8 cellular contexts compared by ENCODE assay signal in genomic region chr5:10627185-10628115, GRCh38.
DNase-seq lines count a peak whose midpoint lies in the region; ATAC-seq and TF ChIP-seq lines count a peak whose summit lies in the region.

No MANE protein-coding gene starts in this region.

- H3K4me2 ChIP-seq in HCT116 (ENCODE audit: low read length) = peak overlapping the region; percentile 71
- H3K4me2 ChIP-seq in MM.1S (ENCODE audit: low read depth, low read length) = peak overlapping the region; percentile 71

- CTCF ChIA-PET in HCT116 (lab: Charles Lee) = interaction anchor here (0.6 to 2.6 kb wide), 22 partner anchors 8 to 344 kb away, joined by 3 to 94 read pairs (median 5); no protein-coding TSS in a partner anchor

- no peak for TF ChIP-seq POLR2A in HCT116 (IDR thresholded peaks at IDR 0.05; ENCODE audit: borderline replicate concordance, extremely low read depth, insufficient read depth, insufficient read length)
- TF ChIP-seq POLR2A in gastroesophageal sphincter (IDR thresholded peaks at IDR 0.05) = no peak

- H4K20me1 ChIP-seq in HCT116 (ENCODE audit: insufficient read depth) = no peaks in the 10 kb centered on the region
- no peaks in the 10 kb centered on the region for H4K20me1 ChIP-seq in MM.1S (ENCODE audit: insufficient read depth, low read length)

- H3K27ac ChIP-seq in HCT116 (ENCODE audit: low read depth, low read length) (0 out of 2 replicates have a peak overlapping the region, but pooled peaks have one; percentile 32), MM.1S (ENCODE audit: low read length) (peak overlapping the region; percentile 31; the same call in 1 of the 2 replicates), SJCRH30 (no peak overlapping the region), gastroesophageal sphincter (peak overlapping the region; percentile 12 to 79 (median 59)), neutrophil (peak overlapping the region; percentile 89), substantia nigra (ENCODE audit: low read depth, low read length, poor library complexity, severe bottlenecking) (peak overlapping the region; percentile 16)

- RAD21 ChIA-PET in HCT116 (lab: Charles Lee; ENCODE audit: low non-redundant PET in 1 of 2, low total read pairs in 2 of 2, uncharacterized antibody in 2 of 2, unreplicated experiment in 2 of 2) = interaction anchor here (0.6 to 3.2 kb wide), 9 partner anchors 12 to 656 kb away, joined by 3 to 37 read pairs (median 4); no protein-coding TSS in a partner anchor

- no TSS peak for BruUV-seq in HCT116 (replicated peaks; lab: Mats Ljungman, UMichigan)

- no peak for TF ChIP-seq EP300 in gastroesophageal sphincter (IDR thresholded peaks at IDR 0.05)

- peak overlapping the region; percentile 52 for H3K9ac ChIP-seq in HCT116 (ENCODE audit: low read length)
- H3K9ac ChIP-seq in MM.1S (ENCODE audit: low read length) = peak overlapping the region; percentile 34; the same call in 1 of the 2 replicates

- no peaks in the 10 kb centered on the region; a peak in 1 of 4 replicates for H3K9me3 ChIP-seq in HCT116 (ENCODE audit: control insufficient read depth in 1 of 2, insufficient read depth in 1 of 2, low read depth in 1 of 2, low read length in 2 of 2)
- H3K9me3 ChIP-seq in MM.1S (replicated peaks; ENCODE audit: insufficient read depth, low read length) = no peaks in the 10 kb centered on the region
- no peaks in the 10 kb centered on the region for H3K9me3 ChIP-seq in SJCRH30 (replicated peaks)
- no peaks in the 10 kb centered on the region for H3K9me3 ChIP-seq in gastroesophageal sphincter
- H3K9me3 ChIP-seq in neutrophil = no peaks in the 10 kb centered on the region

- WGBS in gastroesophageal sphincter (ENCODE audit: low coverage in 1 of 2), 2 donors = 4 to 6% methylated on average over 12 to 16 of the region's 20 CpGs

- TF ChIP-seq CTCF in HCT116 (IDR thresholded peaks at IDR 0.05 in 2 of 3, conservative IDR thresholded peaks at IDR 0.05 in 1 of 3; ENCODE audit: borderline replicate concordance in 1 of 3, insufficient read depth in 1 of 3, low read depth in 2 of 3, low read length in 2 of 3) (peak; percentile 84 to 92 (median 85); a peak in 5 of 6 replicates), MM.1S (IDR thresholded peaks at IDR 0.05; ENCODE audit: low read length) (peak; percentile 87), gastroesophageal sphincter (IDR thresholded peaks at IDR 0.05) (peak in 3 of 4 experiments; percentile 88 to 94 (median 92)), neutrophil (IDR thresholded peaks at IDR 0.05) (peak; percentile 97)

- intact Hi-C loops in HCT116 (cut with micrococcal nuclease) = loop anchor here (1.0 kb wide), 2 partner anchors 175 to 343 kb away; no protein-coding TSS in a partner anchor

- H3F3A ChIP-seq in MM.1S (ENCODE audit: insufficient read depth, low read length) = no peaks in the 10 kb centered on the region

- DNase-seq in GM04503 (ENCODE audit: low read depth) (peak; percentile 84), HCT116 (ENCODE audit: low read depth, low spot score) (peak; percentile 89), MM.1S (peak; percentile 85), SJCRH30 (peak; percentile 92 to 93), substantia nigra (lab: John Stamatoyannopoulos, UW) (peak; percentile 28 to 90 (median 73))
- peak; percentile 77 for DNase-seq in activated naive CD4-positive, alpha-beta T cell treated with Interleukin-2 at 50 U/mL for 16 hours

- H3K4me3 ChIP-seq in HCT116 (replicated peaks in 1 of 2; ENCODE audit: low read depth in 1 of 2, low read length in 2 of 2) = peak overlapping the region; percentile 27 to 43
- peak overlapping the region; percentile 44 for H3K4me3 ChIP-seq in MM.1S (ENCODE audit: low read length)
- peak overlapping the region; percentile 42 for H3K4me3 ChIP-seq in SJCRH30
- peak overlapping the region; percentile 6 to 43 for H3K4me3 ChIP-seq in gastroesophageal sphincter
- H3K4me3 ChIP-seq in neutrophil (ENCODE audit: low read depth in 1 of 2, low read length in 1 of 2) = peak overlapping the region; percentile 49 to 57

- H3K9me2 ChIP-seq in HCT116 (ENCODE audit: insufficient read depth) = no peaks in the 10 kb centered on the region
- no peaks in the 10 kb centered on the region for H3K9me2 ChIP-seq in MM.1S (replicated peaks; ENCODE audit: insufficient read depth, low read length)

- POLR2A ChIA-PET in HCT116 (lab: Charles Lee) = no interaction called here

- H3K79me2 ChIP-seq in HCT116 (ENCODE audit: insufficient read depth, low read length) (peaks cover 18% of the 10 kb centered on the region; the same call in 1 of the 2 replicates), MM.1S (ENCODE audit: low read length) (peaks cover 17% of the 10 kb centered on the region)

- no peaks in the 10 kb centered on the region for H3K27me3 ChIP-seq in HCT116 (ENCODE audit: insufficient read depth, low read length)
- H3K27me3 ChIP-seq in MM.1S (replicated peaks; ENCODE audit: insufficient read depth, low read length) = no peaks in the 10 kb centered on the region
- H3K27me3 ChIP-seq in SJCRH30 = no peaks in the 10 kb centered on the region
- H3K27me3 ChIP-seq in gastroesophageal sphincter = peaks cover 49% of the 10 kb centered on the region
- H3K27me3 ChIP-seq in neutrophil = no peaks in the 10 kb centered on the region

- peaks cover 19 to 55% of the 10 kb centered on the region in 2 experiments for H3K4me1 ChIP-seq in HCT116 (ENCODE audit: control insufficient read depth in 1 of 2, insufficient read depth in 2 of 2, low read length in 2 of 2)
- peaks cover 7% of the 10 kb centered on the region; the same call in 1 of the 2 replicates for H3K4me1 ChIP-seq in MM.1S (ENCODE audit: low read length)
- no peaks in the 10 kb centered on the region for H3K4me1 ChIP-seq in SJCRH30
- peaks cover 0 to 24% (median 12%) of the 10 kb centered on the region in 3 donors for H3K4me1 ChIP-seq in gastroesophageal sphincter
- H3K4me1 ChIP-seq in neutrophil (ENCODE audit: control insufficient read depth in 1 of 2, insufficient read depth in 1 of 2, low read depth in 1 of 2, low read length in 1 of 2) = peaks cover 63 to 69% of the 10 kb centered on the region in 2 experiments

- peaks cover 0 to 4% of the 10 kb centered on the region in 2 experiments; a peak in 1 of 4 replicates for H3K36me3 ChIP-seq in HCT116 (ENCODE audit: control insufficient read depth in 1 of 2, insufficient read depth in 2 of 2, low read length in 2 of 2)
- no peaks in the 10 kb centered on the region for H3K36me3 ChIP-seq in MM.1S (replicated peaks; ENCODE audit: insufficient read depth, low read length)
- H3K36me3 ChIP-seq in SJCRH30 = no peaks in the 10 kb centered on the region
- H3K36me3 ChIP-seq in gastroesophageal sphincter = no peaks in the 10 kb centered on the region
- H3K36me3 ChIP-seq in neutrophil = no peaks in the 10 kb centered on the region

- peak; percentile 97 for TF ChIP-seq RAD21 in HCT116 (IDR thresholded peaks at IDR 0.05; ENCODE audit: low read depth)

- peak; percentile 96 for ATAC-seq in HCT116
- ATAC-seq in gastroesophageal sphincter = peak; percentile 96

- no peak overlapping the region for H2AFZ ChIP-seq in HCT116 (ENCODE audit: low read depth, low read length, poor library complexity, severe bottlenecking)
- peak overlapping the region; percentile 54 for H2AFZ ChIP-seq in MM.1S (ENCODE audit: low read length)

TF ChIP-seq in HCT116, 20 proteins besides CTCF, POLR2A, EP300 and RAD21:
- TF ChIP-seq ZFX (IDR thresholded peaks at IDR 0.05) = no peak
- no peak for TF ChIP-seq ATF3 (IDR thresholded peaks at IDR 0.05)
- TF ChIP-seq TCF7L2 (IDR thresholded peaks at IDR 0.05; ENCODE audit: borderline replicate concordance, extremely low read depth, insufficient read depth, insufficient read length) = peak; percentile 17
- TF ChIP-seq, protein P1, sequence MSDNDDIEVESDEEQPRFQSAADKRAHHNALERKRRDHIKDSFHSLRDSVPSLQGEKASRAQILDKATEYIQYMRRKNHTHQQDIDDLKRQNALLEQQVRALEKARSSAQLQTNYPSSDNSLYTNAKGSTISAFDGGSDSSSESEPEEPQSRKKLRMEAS (IDR thresholded peaks at IDR 0.05) = peak; percentile 70
